Comparison of ENCODE assay signal across 25 cellular contexts in the genomic region with DNA sequence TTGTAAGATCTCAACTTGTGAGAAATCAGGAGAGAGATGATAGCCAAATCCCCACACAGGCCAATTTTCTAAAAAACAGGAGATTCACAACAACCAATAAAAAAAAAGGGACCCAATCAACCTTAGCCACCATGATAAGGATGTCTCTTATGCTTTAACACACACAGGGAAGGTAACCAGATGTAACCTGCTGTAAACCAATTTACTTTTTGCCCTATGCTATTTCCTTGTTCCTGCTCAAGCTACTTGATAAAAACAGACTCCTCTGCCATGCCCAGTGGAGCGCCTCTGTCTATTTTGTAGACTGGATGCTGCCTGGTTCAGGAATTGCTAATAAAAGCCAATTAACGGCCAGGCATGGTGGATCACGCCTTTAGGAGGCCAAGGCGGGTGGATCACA.
"Had no signal": no experiment of that assay in that cellular context is flagged by ENCODE, and none has a peak within 500 bp of the region (broad histone marks: within the 10 kb centered on the region; RNA-seq: fewer than 3 reads in every experiment).

No MANE protein-coding gene starts in this region.

- H3K4me1 Mint-ChIP-seq: immature natural killer cell had no signal

- H3K9me3 ChIP-seq: colonic mucosa, gastroesophageal sphincter, heart left ventricle, left lung, lower lobe of right lung had no signal

- H3K4me3 Mint-ChIP-seq: dendritic cell treated with granulocyte-macrophage colony-stimulating factor and Interleukin-4, amounts not matched to agents 40 ng/mL and 50 ng/mL, for 4 days; effector memory CD8-positive, alpha-beta T cell; endodermal cell; immature natural killer cell; mesothelial cell of epicardium had no signal

- H3K27me3 ChIP-seq: colonic mucosa, foreskin keratinocyte, gastroesophageal sphincter, hepatocyte, left lung had no signal

- H3K79me2 ChIP-seq: hepatocyte had no signal

- H3K9me3 Mint-ChIP-seq: dendritic cell treated with granulocyte-macrophage colony-stimulating factor and Interleukin-4, amounts not matched to agents 40 ng/mL and 50 ng/mL, for 4 days; endodermal cell; mesothelial cell of epicardium had no signal

- H3K27ac Mint-ChIP-seq: dendritic cell treated with granulocyte-macrophage colony-stimulating factor and Interleukin-4, amounts not matched to agents 40 ng/mL and 50 ng/mL, for 4 days; effector memory CD8-positive, alpha-beta T cell; endodermal cell; immature natural killer cell; mesothelial cell of epicardium had no signal

- FAIRE-seq: endometrium, frontal cortex, kidney had no signal

- H3K36me3 Mint-ChIP-seq: immature natural killer cell, mesothelial cell of epicardium had no signal

- H3K27me3 Mint-ChIP-seq: dendritic cell treated with granulocyte-macrophage colony-stimulating factor and Interleukin-4, amounts not matched to agents 40 ng/mL and 50 ng/mL, for 4 days had no signal

- ATAC-seq: effector memory CD8-positive, alpha-beta T cell; esophagus mucosa; foreskin keratinocyte; gastroesophageal sphincter; heart left ventricle; left lung; left ventricle myocardium superior; lower lobe of right lung had no signal

- H3K4me2 ChIP-seq: hepatocyte had no signal

- H3K4me3 ChIP-seq: colonic mucosa, gastroesophageal sphincter, heart left ventricle, hepatocyte, left lung, lower lobe of right lung had no signal

- H3K27ac ChIP-seq: colonic mucosa, epithelial cell of prostate, foreskin keratinocyte, gastroesophageal sphincter, heart left ventricle, hepatocyte, left lung, lower lobe of right lung had no signal

- DNase-seq: colonic mucosa; cortex of kidney; effector CD8-positive, alpha-beta T cell; effector memory CD8-positive, alpha-beta T cell; endodermal cell; erythroblast; foreskin keratinocyte; heart left ventricle; hypothalamus; immature natural killer cell; islet precursor cell; kidney; kidney glomerular epithelial cell; left lung; left ventricle myocardium superior; lower lobe of right lung; mesenchymal stem cell had no signal

- H2AFZ ChIP-seq: hepatocyte had no signal

- H3K36me3 ChIP-seq: colonic mucosa, gastroesophageal sphincter, heart left ventricle, left lung, lower lobe of right lung had no signal

- H3K4me1 ChIP-seq: colonic mucosa, foreskin keratinocyte, gastroesophageal sphincter, heart left ventricle, left lung had no signal
